ENCODE assay signal across 35 cellular contexts in the genomic region with DNA sequence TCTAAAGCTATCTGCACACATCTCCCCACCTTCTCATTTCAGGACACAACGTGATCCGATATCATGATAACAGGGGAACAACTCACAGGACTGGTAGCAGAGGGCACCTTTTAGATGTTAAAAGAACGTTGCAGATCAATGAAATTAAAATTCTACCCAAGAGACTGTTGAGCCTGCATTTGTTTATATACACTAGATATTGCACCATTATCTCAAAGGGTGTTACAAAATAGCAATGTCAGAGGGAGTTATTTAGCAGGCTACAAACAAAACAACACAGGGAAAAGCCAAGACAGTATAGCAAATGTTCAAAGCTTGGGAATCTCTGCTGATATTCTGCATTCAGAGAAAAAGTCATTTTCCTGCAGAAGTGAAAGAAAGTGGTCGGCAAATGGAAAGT.
"Had no signal": no experiment of that assay in that cellular context is flagged by ENCODE, and none has a peak within 500 bp of the region (broad histone marks: within the 10 kb centered on the region; RNA-seq: fewer than 3 reads in every experiment).

No MANE protein-coding gene starts in this region.

- H3K4me1 Mint-ChIP-seq: activated B cell treated with CpG ODN at 0.5 μM for 24 hours; activated CD4-positive, alpha-beta T cell treated with anti-CD3 and anti-CD28 coated beads, Interleukin-2, amount 10 ng/mL, durations not matched to agents 24 days and 14 days; activated naive CD8-positive, alpha-beta T cell treated with anti-CD3 and anti-CD28 coated beads for 36 hours; activated T-helper 17 cell treated with anti-CD3 and anti-CD28 coated beads, Interleukin-2, amount 50 U/mL, for 72 hours; T-cell; T-helper 17 cell had no signal

- H3K27me3 ChIP-seq: adrenal gland, body of pancreas, brain microvascular endothelial cell, breast epithelium had no signal

- H3K36me3 ChIP-seq: adrenal gland, brain microvascular endothelial cell, breast epithelium had no signal

- H3K36me3 Mint-ChIP-seq: activated CD4-positive, alpha-beta memory T cell treated with anti-CD3 and anti-CD28 coated beads for 36 hours; activated naive CD8-positive, alpha-beta T cell treated with anti-CD3 and anti-CD28 coated beads for 36 hours; T-cell had no signal

- FAIRE-seq: astrocyte, TTC549 had no signal

- H3K9me3 ChIP-seq: adrenal gland, body of pancreas, breast epithelium had no signal

- H3K4me1 ChIP-seq: adrenal gland, body of pancreas, breast epithelium had no signal

- H3K4me3 Mint-ChIP-seq: activated B cell treated with CpG ODN at 0.5 μM for 24 hours; activated CD4-positive, alpha-beta memory T cell treated with anti-CD3 and anti-CD28 coated beads for 36 hours; activated CD4-positive, alpha-beta T cell treated with anti-CD3 and anti-CD28 coated beads, Interleukin-2, amount 10 ng/mL, durations not matched to agents 24 days and 14 days; activated CD8-positive, alpha-beta T cell treated with anti-CD3 and anti-CD28 coated beads for 36 hours; activated naive CD4-positive, alpha-beta T cell treated with anti-CD3 and anti-CD28 coated beads for 36 hours; activated naive CD8-positive, alpha-beta T cell treated with anti-CD3 and anti-CD28 coated beads for 36 hours; activated T-cell treated with anti-CD3 and anti-CD28 coated beads, Interleukin-2, amount 50 U/mL, for 4 hours; activated T-cell treated with anti-CD3 and anti-CD28 coated beads, Interleukin-2, amount 50 U/mL, for 72 hours; activated T-helper 1 cell treated with anti-CD3 and anti-CD28 coated beads, Interleukin-12 subunit alpha, Interleukin-12 subunit beta, Interleukin-2, Interleukin-4 antibody, amounts not matched to agents 30 ng/mL and 10 ng/mL and 1 ng/mL, durations not matched to agents 14 hours and 24 hours and 36 hours; activated T-helper 17 cell treated with anti-CD3 and anti-CD28 coated beads, Interleukin-2, amount 50 U/mL, for 72 hours; T-cell; T-helper 17 cell had no signal

- H3K27ac ChIP-seq: adrenal gland, body of pancreas, brain microvascular endothelial cell, breast epithelium, VCaP had no signal

- H3K4me3 ChIP-seq: adrenal gland, body of pancreas, breast epithelium had no signal

- H3K9me3 Mint-ChIP-seq: activated B cell treated with CpG ODN at 0.5 μM for 24 hours; activated CD4-positive, alpha-beta memory T cell treated with anti-CD3 and anti-CD28 coated beads for 36 hours; activated CD4-positive, alpha-beta T cell treated with anti-CD3 and anti-CD28 coated beads, Interleukin-2, amount 10 ng/mL, durations not matched to agents 24 days and 14 days; activated CD8-positive, alpha-beta T cell treated with anti-CD3 and anti-CD28 coated beads for 36 hours; activated naive CD4-positive, alpha-beta T cell treated with anti-CD3 and anti-CD28 coated beads for 36 hours; activated naive CD8-positive, alpha-beta T cell treated with anti-CD3 and anti-CD28 coated beads for 36 hours; activated T-cell treated with anti-CD3 and anti-CD28 coated beads, Interleukin-2, amount 50 U/mL, for 4 hours; activated T-cell treated with anti-CD3 and anti-CD28 coated beads, Interleukin-2, amount 50 U/mL, for 72 hours; activated T-helper 1 cell treated with anti-CD3 and anti-CD28 coated beads, Interleukin-12 subunit alpha, Interleukin-12 subunit beta, Interleukin-2, Interleukin-4 antibody, amounts not matched to agents 30 ng/mL and 10 ng/mL and 1 ng/mL, durations not matched to agents 14 hours and 24 hours and 36 hours had no signal

- DNase-seq: activated B cell treated with CpG ODN at 0.5 μM for 24 hours; activated CD4-positive, alpha-beta memory T cell treated with anti-CD3 and anti-CD28 coated beads for 36 hours; activated CD4-positive, alpha-beta T cell treated with anti-CD3 and anti-CD28 coated beads for 4 hours; activated CD4-positive, alpha-beta T cell treated with anti-CD3 and anti-CD28 coated beads, Interleukin-2, amount 10 ng/mL, durations not matched to agents 24 days and 14 days; activated CD4-positive, alpha-beta T cell treated with anti-CD3 and anti-CD28 coated beads, Interleukin-2, amount 50 U/mL, for 1 hour; activated CD4-positive, alpha-beta T cell treated with anti-CD3 and anti-CD28 coated beads, Interleukin-2, amount 50 U/mL, for 4 hours; activated CD4-positive, CD25-positive, alpha-beta regulatory T cell treated with anti-CD3 and anti-CD28 coated beads, Interleukin-2, amount 50 U/mL, for 72 hours; activated CD8-positive, alpha-beta memory T cell treated with anti-CD3 and anti-CD28 coated beads, Interleukin-2, amount 50 U/mL, for 4 hours; activated CD8-positive, alpha-beta T cell treated with anti-CD3 and anti-CD28 coated beads for 36 hours; activated effector memory CD4-positive, alpha-beta T cell treated with anti-CD3 and anti-CD28 coated beads, Interleukin-2, amount 50 U/mL, for 16 hours; activated gamma-delta T cell treated with Interleukin-2 at 50 U/mL for 16 hours; activated naive CD4-positive, alpha-beta T cell; activated naive CD4-positive, alpha-beta T cell treated with anti-CD3 and anti-CD28 coated beads for 36 hours; activated naive CD4-positive, alpha-beta T cell treated with anti-CD3 and anti-CD28 coated beads, Interleukin-2, amount 50 U/mL, for 16 hours; activated naive CD8-positive, alpha-beta T cell treated with anti-CD3 and anti-CD28 coated beads for 36 hours; activated T-cell treated with anti-CD3 and anti-CD28 coated beads for 4 hours; activated T-cell treated with anti-CD3 and anti-CD28 coated beads, Interleukin-2, amount 50 U/mL, for 1 hour; activated T-cell treated with anti-CD3 and anti-CD28 coated beads, Interleukin-2, amount 50 U/mL, for 4 hours; activated T-cell treated with anti-CD3 and anti-CD28 coated beads, Interleukin-2, amount 50 U/mL, for 72 hours; adrenal gland; amniotic stem cell; aorta; body of pancreas; brain microvascular endothelial cell; central memory CD4-positive, alpha-beta T cell; T-cell; T-helper 17 cell; T-helper 9 cell had no signal

- H3K27ac Mint-ChIP-seq: activated B cell treated with CpG ODN at 0.5 μM for 24 hours; activated CD4-positive, alpha-beta memory T cell treated with anti-CD3 and anti-CD28 coated beads for 36 hours; activated CD4-positive, alpha-beta T cell treated with anti-CD3 and anti-CD28 coated beads, Interleukin-2, amount 10 ng/mL, durations not matched to agents 24 days and 14 days; activated CD8-positive, alpha-beta T cell treated with anti-CD3 and anti-CD28 coated beads for 36 hours; activated naive CD4-positive, alpha-beta T cell treated with anti-CD3 and anti-CD28 coated beads for 36 hours; activated naive CD4-positive, alpha-beta T cell treated with anti-CD3 and anti-CD28 coated beads, Interleukin-2, amount 50 U/mL, for 72 hours; activated naive CD8-positive, alpha-beta T cell treated with anti-CD3 and anti-CD28 coated beads for 36 hours; activated T-cell treated with anti-CD3 and anti-CD28 coated beads, Interleukin-2, amount 50 U/mL, for 72 hours; activated T-helper 1 cell treated with anti-CD3 and anti-CD28 coated beads, Interleukin-12 subunit alpha, Interleukin-12 subunit beta, Interleukin-2, Interleukin-4 antibody, amounts not matched to agents 30 ng/mL and 10 ng/mL and 1 ng/mL, durations not matched to agents 14 hours and 24 hours and 36 hours; activated T-helper 17 cell treated with anti-CD3 and anti-CD28 coated beads, Interleukin-2, amount 50 U/mL, for 72 hours; T-cell; T-helper 17 cell had no signal

- ATAC-seq: activated CD8-positive, alpha-beta T cell treated with anti-CD3 and anti-CD28 coated beads for 36 hours; activated naive CD4-positive, alpha-beta T cell treated with anti-CD3 and anti-CD28 coated beads, Interleukin-2, amount 50 U/mL, for 72 hours; activated T-cell treated with anti-CD3 and anti-CD28 coated beads, Interleukin-2, amount 50 U/mL, for 4 hours; activated T-cell treated with anti-CD3 and anti-CD28 coated beads, Interleukin-2, amount 50 U/mL, for 72 hours; activated T-helper 17 cell treated with anti-CD3 and anti-CD28 coated beads, Interleukin-2, amount 50 U/mL, for 72 hours; body of pancreas; T-cell; T-helper 17 cell had no signal
